ENCODE assay signal across 8 cellular contexts in the genomic region with DNA sequence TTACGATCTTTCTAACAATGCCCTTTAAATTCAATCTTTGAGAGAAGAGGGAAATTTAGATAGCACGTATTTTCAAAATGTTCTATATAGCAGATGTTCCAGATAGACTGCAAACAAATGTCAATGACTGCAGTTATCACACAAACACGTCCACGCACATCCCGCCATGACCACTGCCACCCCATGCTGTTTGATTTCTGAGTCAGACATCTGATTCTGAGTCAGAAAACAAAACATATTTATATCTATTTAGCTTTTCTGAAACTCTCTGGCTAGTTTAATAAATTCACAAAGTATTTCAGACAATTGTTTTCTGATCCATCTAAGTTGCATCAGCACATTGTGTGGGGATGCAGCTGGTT.
A peak's percentile ranks its signal among the peaks of the same experiment; 100 is the strongest.
DNase-seq lines count a peak whose midpoint lies in the region; ATAC-seq lines count a peak whose summit lies in the region.

No MANE protein-coding gene starts in this region.

- H2BK15ac ChIP-seq in mesendoderm (replicated peaks; ENCODE audit: low read depth), result no peak overlapping the region

- no peak overlapping the region for H3K4ac ChIP-seq in mesendoderm (ENCODE audit: low read depth, low read length)

- no peaks in the 10 kb centered on the region for H3K9me3 Mint-ChIP-seq in activated CD4-positive, alpha-beta memory T cell treated with anti-CD3 and anti-CD28 coated beads, Interleukin-2, amount 10 ng/mL, durations not matched to agents 7 days and 5 days

- no peak overlapping the region for H3K18ac ChIP-seq in mesendoderm (ENCODE audit: low read length)

- no peak overlapping the region for H4K5ac ChIP-seq in mesendoderm (ENCODE audit: low read length)

- H3K79me1 ChIP-seq in mesendoderm (ENCODE audit: low read length), result no peaks in the 10 kb centered on the region

- no peak overlapping the region for H3K4me3 ChIP-seq in mesendoderm (ENCODE audit: low read length)

- H3K79me2 ChIP-seq in mesendoderm (ENCODE audit: control insufficient read depth, insufficient read depth, low read length), result no peaks in the 10 kb centered on the region

- H3K4me1 Mint-ChIP-seq in activated CD4-positive, alpha-beta memory T cell treated with anti-CD3 and anti-CD28 coated beads, Interleukin-2, amount 10 ng/mL, durations not matched to agents 7 days and 5 days, result peaks cover 58% of the 10 kb centered on the region

- H3K27me3 ChIP-seq in mesendoderm (ENCODE audit: insufficient read depth, low read length, poor library complexity), result no peaks in the 10 kb centered on the region

- H3K27me3 Mint-ChIP-seq in activated CD4-positive, alpha-beta memory T cell treated with anti-CD3 and anti-CD28 coated beads, Interleukin-2, amount 10 ng/mL, durations not matched to agents 7 days and 5 days, result peaks cover 1% of the 10 kb centered on the region

- H4K8ac ChIP-seq in mesendoderm (ENCODE audit: low read depth, low read length), result no peak overlapping the region

- peak overlapping the region; percentile 38 for H3K27ac Mint-ChIP-seq in activated CD4-positive, alpha-beta memory T cell treated with anti-CD3 and anti-CD28 coated beads, Interleukin-2, amount 10 ng/mL, durations not matched to agents 7 days and 5 days

- H2BK120ac ChIP-seq in mesendoderm (ENCODE audit: low read depth, low read length), result no peak overlapping the region

- H3K23ac ChIP-seq in mesendoderm (ENCODE audit: low read length), result no peak overlapping the region

- no peaks in the 10 kb centered on the region for H3K4me1 ChIP-seq in mesendoderm (ENCODE audit: control insufficient read depth, low read depth, low read length)

- no peak overlapping the region for H2BK5ac ChIP-seq in mesendoderm (ENCODE audit: low read length)

- WGBS in mesendoderm (ENCODE audit: extremely low coverage, insufficient coverage, low lambda C conversion rate), result no CpG with 5 or more reads among the region's 5 CpGs

- no peak overlapping the region for H3K56ac ChIP-seq in mesendoderm (ENCODE audit: low read length)

- no peaks in the 10 kb centered on the region for H3K36me3 ChIP-seq in mesendoderm (ENCODE audit: control insufficient read depth, insufficient read depth, low read length)

- no peak overlapping the region for H3K4me2 ChIP-seq in mesendoderm (ENCODE audit: low read length)

- ATAC-seq in HG03442 (IDR thresholded peaks at IDR 0.05; ENCODE audit: unreplicated experiment) (peak; percentile 17), esophagus mucosa (peak; percentile 52)

- no peak overlapping the region for H2AK5ac ChIP-seq in mesendoderm (ENCODE audit: low read length)

- POLR2A ChIA-PET in activated CD4-positive, alpha-beta memory T cell treated with anti-CD3 and anti-CD28 coated beads, Interleukin-2, amount 10 ng/mL, durations not matched to agents 7 days and 5 days (lab: Charles Lee), result interaction anchor here (1.1 to 2.3 kb wide), 3 partner anchors 57 to 154 kb away, joined by 4 to 5 read pairs (median 5); no protein-coding TSS in a partner anchor

- H3K36me3 Mint-ChIP-seq in activated CD4-positive, alpha-beta memory T cell treated with anti-CD3 and anti-CD28 coated beads, Interleukin-2, amount 10 ng/mL, durations not matched to agents 7 days and 5 days (ENCODE audit: low read depth), result no peaks in the 10 kb centered on the region

- H3K27ac ChIP-seq in mesendoderm (ENCODE audit: low read depth, low read length), result no peak overlapping the region

- peak overlapping the region; percentile 67 for H3K4me3 Mint-ChIP-seq in activated CD4-positive, alpha-beta memory T cell treated with anti-CD3 and anti-CD28 coated beads, Interleukin-2, amount 10 ng/mL, durations not matched to agents 7 days and 5 days

- CTCF ChIA-PET in activated CD4-positive, alpha-beta memory T cell treated with anti-CD3 and anti-CD28 coated beads, Interleukin-2, amount 10 ng/mL, durations not matched to agents 7 days and 5 days (lab: Charles Lee), result no interaction called here

- peak; percentile 75 for DNase-seq in activated CD4-positive, alpha-beta memory T cell treated with anti-CD3 and anti-CD28 coated beads, Interleukin-2, amount 10 ng/mL, durations not matched to agents 7 days and 5 days
- peak; percentile 15 to 17 for DNase-seq in stimulated activated CD8-positive, alpha-beta memory T cell treated with anti-CD3 and anti-CD28 coated beads, Interleukin-4, amount 100 ng/mL, for 4 hours (ENCODE audit: low read depth in 2 of 2, low spot score in 1 of 2)
- DNase-seq in glomerular visceral epithelial cell (ENCODE audit: extremely low spot score), result no peak
- no peak for DNase-seq in epidermal melanocyte (ENCODE audit: insufficient read length, low spot score)
- DNase-seq in dermis blood vessel endothelial cell, result no peak
- DNase-seq in mesendoderm, result no peak

- no peak overlapping the region for H3K9ac ChIP-seq in mesendoderm (ENCODE audit: low read length)

Comparison
In these comparisons a context has a peak if more than half of its experiments do, and no peak if none do; other contexts are left out.
1. DNase-seq: peak in activated CD4-positive, alpha-beta memory T cell treated with anti-CD3 and anti-CD28 coated beads, Interleukin-2, amount 10 ng/mL, durations not matched to agents 7 days and 5 days (single experiment) and stimulated activated CD8-positive, alpha-beta memory T cell treated with anti-CD3 and anti-CD28 coated beads, Interleukin-4, amount 100 ng/mL, for 4 hours (2 of 2); none in glomerular visceral epithelial cell (single experiment), epidermal melanocyte (single experiment), dermis blood vessel endothelial cell (single experiment) and mesendoderm (single experiment).